ENCODE assay signal across 20 cellular contexts in the genomic region with DNA sequence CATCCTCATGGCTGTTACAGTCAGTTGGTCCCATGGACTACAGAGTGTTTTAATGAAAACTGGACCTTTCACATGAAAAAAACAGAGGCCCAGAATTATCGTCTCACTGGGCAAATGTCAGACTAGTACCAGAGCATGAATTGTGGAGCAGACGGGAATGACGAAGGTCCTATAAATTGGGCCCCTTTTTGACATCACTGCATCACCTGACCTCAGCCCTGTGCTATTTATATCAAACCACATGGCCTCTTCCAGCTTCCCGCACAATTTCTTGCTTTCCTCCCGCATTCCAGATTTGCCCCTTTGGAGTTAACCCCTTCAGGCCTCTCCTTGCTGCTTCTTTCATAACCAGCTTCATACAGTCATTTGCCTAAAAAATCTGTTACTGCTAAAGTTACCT.
A peak's percentile ranks its signal among the peaks of the same experiment; 100 is the strongest.
DNase-seq lines count a peak whose midpoint lies in the region; TF ChIP-seq lines count a peak whose summit lies in the region.
"Had no signal": no experiment of that assay in that cellular context is flagged by ENCODE, and none has a peak within 500 bp of the region (broad histone marks: within the 10 kb centered on the region; RNA-seq: fewer than 3 reads in every experiment).

No MANE protein-coding gene starts in this region.

- no peak overlapping the region for H3K23ac ChIP-seq in neuronal stem cell (ENCODE audit: low read depth, low read length, poor library complexity)

- peak overlapping the region in 6 of 11 experiments; percentile 24 to 55 (median 41); a peak in 11 of 22 replicates for H3K27ac ChIP-seq in BLaER1 treated with 17β-estradiol and CSF1 and Interleukin-3, amounts not matched to agents 10 nM and 100 nM
- H3K27ac ChIP-seq in PC-9, result peak overlapping the region; percentile 33
- no peak overlapping the region for H3K27ac ChIP-seq in neuronal stem cell (replicated peaks; ENCODE audit: low read length)

- H3K4me3 ChIP-seq in BLaER1 treated with 17β-estradiol and CSF1 and Interleukin-3, amounts not matched to agents 10 nM and 100 nM, result peak overlapping the region in 2 of 10 experiments; percentile 2 to 31; a peak in 3 of 20 replicates
- no peak overlapping the region for H3K4me3 ChIP-seq in PC-9
- H3K4me3 ChIP-seq in fibroblast of villous mesenchyme (ENCODE audit: low read depth, low read length), result no peak overlapping the region
- no peak overlapping the region for H3K4me3 ChIP-seq in neuronal stem cell (ENCODE audit: low read length in 2 of 2)
- H3K4me3 ChIP-seq: GM23338 had no signal

- intact Hi-C loops in PC-9 (cut with micrococcal nuclease; ENCODE audit: unreplicated experiment), result no loop called here

- H2AFZ ChIP-seq in PC-9, result no peak overlapping the region; the same call in 1 of the 2 replicates
- H2AFZ ChIP-seq in neuronal stem cell (ENCODE audit: low read length), result peak overlapping the region; percentile 1

- H2BK5ac ChIP-seq in neuronal stem cell (ENCODE audit: low read length), result no peak overlapping the region

- H3K79me1 ChIP-seq in neuronal stem cell (ENCODE audit: low read depth, low read length), result no peaks in the 10 kb centered on the region

- H3K9ac ChIP-seq in BLaER1 treated with 17β-estradiol and CSF1 and Interleukin-3, amounts not matched to agents 10 nM and 100 nM, result peak overlapping the region in 4 of 11 experiments; percentile 1 to 50 (median 8); a peak in 4 of 22 replicates
- H3K9ac ChIP-seq in neuronal stem cell (ENCODE audit: low read depth, low read length, poor library complexity), result no peak overlapping the region

- POLR2A ChIA-PET in PC-9 (lab: Charles Lee; ENCODE audit: unreplicated experiment), result no interaction called here

- H3K36me3 ChIP-seq in BLaER1 treated with 17β-estradiol and CSF1 and Interleukin-3, amounts not matched to agents 10 nM and 100 nM, result no peaks in the 10 kb centered on the region
- H3K36me3 ChIP-seq in PC-9 (ENCODE audit: low read depth) (no peaks in the 10 kb centered on the region), neuronal stem cell (replicated peaks in 1 of 2; ENCODE audit: control insufficient read depth in 2 of 2, insufficient read depth in 2 of 2, low read length in 2 of 2) (no peaks in the 10 kb centered on the region)

- H2AK5ac ChIP-seq in neuronal stem cell (ENCODE audit: low read depth, low read length), result no peak overlapping the region

- H3K9me3 ChIP-seq in BLaER1 treated with 17β-estradiol and CSF1 and Interleukin-3, amounts not matched to agents 10 nM and 100 nM (replicated peaks in 1 of 11), result peaks cover 0 to 13% (median 6%) of the 10 kb centered on the region in 11 experiments; a peak in 10 of 22 replicates
- H3K9me3 ChIP-seq in PC-9 (ENCODE audit: insufficient read depth, low read depth) (no peaks in the 10 kb centered on the region), neuronal stem cell (replicated peaks in 1 of 2; ENCODE audit: control insufficient read depth in 2 of 2, insufficient read depth in 1 of 2, low read depth in 1 of 2, low read length in 2 of 2) (no peaks in the 10 kb centered on the region)

- no peak overlapping the region for H3K4ac ChIP-seq in neuronal stem cell (ENCODE audit: low read length)

- H3K9me2 ChIP-seq in PC-9 (ENCODE audit: insufficient read depth), result no peaks in the 10 kb centered on the region

- no peak overlapping the region for H2BK15ac ChIP-seq in neuronal stem cell (ENCODE audit: low read length)

- no peaks in the 10 kb centered on the region for H4K20me1 ChIP-seq in BLaER1 treated with 17β-estradiol and CSF1 and Interleukin-3, amounts not matched to agents 10 nM and 100 nM
- H4K20me1 ChIP-seq in PC-9 (ENCODE audit: insufficient read depth), result no peaks in the 10 kb centered on the region

- no peak for TF ChIP-seq CTCF in PC-9 (conservative IDR thresholded peaks at IDR 0.05)
- TF ChIP-seq CTCF in fibroblast of villous mesenchyme (IDR thresholded peaks at IDR 0.05; ENCODE audit: insufficient read depth, low read depth, low read length), result no peak

- BruUV-seq in PC-9 (replicated peaks; lab: Mats Ljungman, UMichigan), result no TSS peak

- H3K14ac ChIP-seq in neuronal stem cell (ENCODE audit: low read length), result no peak overlapping the region

- H4K8ac ChIP-seq in neuronal stem cell (ENCODE audit: low read depth, low read length), result no peak overlapping the region

- H3K4me1 ChIP-seq in BLaER1 treated with 17β-estradiol and CSF1 and Interleukin-3, amounts not matched to agents 10 nM and 100 nM, result peaks cover 24 to 69% (median 61%) of the 10 kb centered on the region in 10 experiments
- H3K4me1 ChIP-seq in PC-9 (replicated peaks; ENCODE audit: insufficient read depth) (peaks cover 15% of the 10 kb centered on the region), neuronal stem cell (ENCODE audit: control insufficient read depth in 2 of 2, insufficient read depth in 1 of 2, low read depth in 1 of 2, low read length in 2 of 2) (peaks cover 3 to 17% of the 10 kb centered on the region in 2 donors)

- H3F3A ChIP-seq in PC-9 (ENCODE audit: insufficient read depth, low read depth), result peaks cover 15% of the 10 kb centered on the region

- CTCF ChIA-PET in PC-9 (lab: Charles Lee), result no interaction called here

- H3K27me3 ChIP-seq in BLaER1 treated with 17β-estradiol and CSF1 and Interleukin-3, amounts not matched to agents 10 nM and 100 nM, result no peaks in the 10 kb centered on the region
- no peaks in the 10 kb centered on the region for H3K27me3 ChIP-seq in PC-9 (ENCODE audit: insufficient read depth, low read depth)
- no peaks in the 10 kb centered on the region for H3K27me3 ChIP-seq in neuronal stem cell (ENCODE audit: control insufficient read depth in 3 of 3, insufficient read depth in 3 of 3, low read depth in 1 of 3, low read length in 3 of 3)

- H2BK12ac ChIP-seq in neuronal stem cell (ENCODE audit: low read length), result no peak overlapping the region

- H3K18ac ChIP-seq in neuronal stem cell (ENCODE audit: low read length), result no peak overlapping the region

- DNase-seq in PC-9 (no peak), fibroblast of villous mesenchyme (ENCODE audit: low read depth) (peak; percentile 7), neuronal stem cell (ENCODE audit: low spot score) (no peak), NCI-H510A (lab: John Stamatoyannopoulos, UW) (no peak), NOMO-1 treated with DMSO at 0.1 percent for 48 hours (lab: John Stamatoyannopoulos, UW; ENCODE audit: unreplicated experiment) (no peak), SIG-M5 treated with dmso at 0.1 percent for 504 hours (lab: John Stamatoyannopoulos, UW; ENCODE audit: unreplicated experiment) (no peak)
- DNase-seq: 8988T, AML-193, DMS53, EL, Karpas-422, MV-4-11, NCI-H1105 treated with DMSO at 0.1 percent for 48 hours, NCI-H1694, NCI-H2171, NCI-H526, OCI-M1, Right ventricle myocardium superior had no signal

- no peak overlapping the region for H2BK120ac ChIP-seq in neuronal stem cell (ENCODE audit: low read depth, low read length)

- no peak overlapping the region for H4K91ac ChIP-seq in neuronal stem cell (ENCODE audit: low read depth, low read length, poor library complexity)

- peak overlapping the region; percentile 33 to 86 (median 80) for H3K4me2 ChIP-seq in BLaER1 treated with 17β-estradiol and CSF1 and Interleukin-3, amounts not matched to agents 10 nM and 100 nM
- no peak overlapping the region for H3K4me2 ChIP-seq in PC-9
- no peak overlapping the region for H3K4me2 ChIP-seq in neuronal stem cell (ENCODE audit: insufficient read depth, low read length, poor library complexity, severe bottlenecking)
- H3K4me2 ChIP-seq: GM23338 had no signal

- WGBS in neuronal stem cell (ENCODE audit: extremely low coverage in 2 of 2, insufficient read length in 2 of 2, insufficient replicate concordance in 1 of 2), 2 donors, result no CpG with 5 or more reads among the region's 5 CpGs

- H3K79me2 ChIP-seq in PC-9 (ENCODE audit: low read depth), result no peaks in the 10 kb centered on the region

Comparison
In these comparisons a context has a peak if more than half of its experiments do, and no peak if none do; other contexts are left out.
1. H3K4me2 ChIP-seq: peak in BLaER1 treated with 17β-estradiol and CSF1 and Interleukin-3, amounts not matched to agents 10 nM and 100 nM (11 of 11); none in PC-9 (single experiment) and neuronal stem cell (single experiment).